Comparison of ENCODE assay signal across 1 cellular context in genomic region chr21:44521928-44522752, GRCh38.
TF ChIP-seq lines count a peak whose summit lies in the region.

No MANE protein-coding gene starts in this region.

TF ChIP-seq in WTC11, 78 proteins besides CTCF, POLR2A, EP300 and RAD21 (continued from another document):
- TF ChIP-seq, protein P1, sequence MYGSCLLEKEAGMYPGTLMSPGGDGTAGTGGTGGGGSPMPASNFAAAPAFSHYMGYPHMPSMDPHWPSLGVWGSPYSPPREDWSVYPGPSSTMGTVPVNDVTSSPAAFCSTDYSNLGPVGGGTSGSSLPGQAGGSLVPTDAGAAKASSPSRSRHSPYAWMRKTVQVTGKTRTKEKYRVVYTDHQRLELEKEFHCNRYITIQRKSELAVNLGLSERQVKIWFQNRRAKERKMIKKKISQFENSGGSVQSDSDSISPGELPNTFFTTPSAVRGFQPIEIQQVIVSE (CRISPR knock-in tag; IDR thresholded peaks at IDR 0.05; ENCODE audit: borderline replicate concordance): no peak
- TF ChIP-seq, protein P2, sequence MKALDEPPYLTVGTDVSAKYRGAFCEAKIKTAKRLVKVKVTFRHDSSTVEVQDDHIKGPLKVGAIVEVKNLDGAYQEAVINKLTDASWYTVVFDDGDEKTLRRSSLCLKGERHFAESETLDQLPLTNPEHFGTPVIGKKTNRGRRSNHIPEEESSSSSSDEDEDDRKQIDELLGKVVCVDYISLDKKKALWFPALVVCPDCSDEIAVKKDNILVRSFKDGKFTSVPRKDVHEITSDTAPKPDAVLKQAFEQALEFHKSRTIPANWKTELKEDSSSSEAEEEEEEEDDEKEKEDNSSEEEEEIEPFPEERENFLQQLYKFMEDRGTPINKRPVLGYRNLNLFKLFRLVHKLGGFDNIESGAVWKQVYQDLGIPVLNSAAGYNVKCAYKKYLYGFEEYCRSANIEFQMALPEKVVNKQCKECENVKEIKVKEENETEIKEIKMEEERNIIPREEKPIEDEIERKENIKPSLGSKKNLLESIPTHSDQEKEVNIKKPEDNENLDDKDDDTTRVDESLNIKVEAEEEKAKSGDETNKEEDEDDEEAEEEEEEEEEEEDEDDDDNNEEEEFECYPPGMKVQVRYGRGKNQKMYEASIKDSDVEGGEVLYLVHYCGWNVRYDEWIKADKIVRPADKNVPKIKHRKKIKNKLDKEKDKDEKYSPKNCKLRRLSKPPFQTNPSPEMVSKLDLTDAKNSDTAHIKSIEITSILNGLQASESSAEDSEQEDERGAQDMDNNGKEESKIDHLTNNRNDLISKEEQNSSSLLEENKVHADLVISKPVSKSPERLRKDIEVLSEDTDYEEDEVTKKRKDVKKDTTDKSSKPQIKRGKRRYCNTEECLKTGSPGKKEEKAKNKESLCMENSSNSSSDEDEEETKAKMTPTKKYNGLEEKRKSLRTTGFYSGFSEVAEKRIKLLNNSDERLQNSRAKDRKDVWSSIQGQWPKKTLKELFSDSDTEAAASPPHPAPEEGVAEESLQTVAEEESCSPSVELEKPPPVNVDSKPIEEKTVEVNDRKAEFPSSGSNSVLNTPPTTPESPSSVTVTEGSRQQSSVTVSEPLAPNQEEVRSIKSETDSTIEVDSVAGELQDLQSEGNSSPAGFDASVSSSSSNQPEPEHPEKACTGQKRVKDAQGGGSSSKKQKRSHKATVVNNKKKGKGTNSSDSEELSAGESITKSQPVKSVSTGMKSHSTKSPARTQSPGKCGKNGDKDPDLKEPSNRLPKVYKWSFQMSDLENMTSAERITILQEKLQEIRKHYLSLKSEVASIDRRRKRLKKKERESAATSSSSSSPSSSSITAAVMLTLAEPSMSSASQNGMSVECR (CRISPR knock-in tag; IDR thresholded peaks at IDR 0.05; ENCODE audit: borderline replicate concordance): no peak
- TF ChIP-seq FOXK1 (CRISPR knock-in tag; IDR thresholded peaks at IDR 0.05) (no peak), RELA (CRISPR knock-in tag; IDR thresholded peaks at IDR 0.05; ENCODE audit: borderline replicate concordance) (no peak), AR (CRISPR knock-in tag; IDR thresholded peaks at IDR 0.05) (no peak), JAZF1 (CRISPR knock-in tag; IDR thresholded peaks at IDR 0.05) (no peak), ZNF138 (CRISPR knock-in tag; conservative IDR thresholded peaks at IDR 0.05) (no peak), ETV6 (CRISPR knock-in tag; IDR thresholded peaks at IDR 0.05) (no peak), FOXP1 (CRISPR knock-in tag; IDR thresholded peaks at IDR 0.05; ENCODE audit: borderline replicate concordance) (no peak), MYBL2 (CRISPR knock-in tag; IDR thresholded peaks at IDR 0.05) (no peak), SP1 (CRISPR knock-in tag; conservative IDR thresholded peaks at IDR 0.05) (no peak), SMAD4 (CRISPR knock-in tag; IDR thresholded peaks at IDR 0.05) (no peak), GABPB1 (CRISPR knock-in tag; IDR thresholded peaks at IDR 0.05) (no peak)
- TF ChIP-seq, protein P3, sequence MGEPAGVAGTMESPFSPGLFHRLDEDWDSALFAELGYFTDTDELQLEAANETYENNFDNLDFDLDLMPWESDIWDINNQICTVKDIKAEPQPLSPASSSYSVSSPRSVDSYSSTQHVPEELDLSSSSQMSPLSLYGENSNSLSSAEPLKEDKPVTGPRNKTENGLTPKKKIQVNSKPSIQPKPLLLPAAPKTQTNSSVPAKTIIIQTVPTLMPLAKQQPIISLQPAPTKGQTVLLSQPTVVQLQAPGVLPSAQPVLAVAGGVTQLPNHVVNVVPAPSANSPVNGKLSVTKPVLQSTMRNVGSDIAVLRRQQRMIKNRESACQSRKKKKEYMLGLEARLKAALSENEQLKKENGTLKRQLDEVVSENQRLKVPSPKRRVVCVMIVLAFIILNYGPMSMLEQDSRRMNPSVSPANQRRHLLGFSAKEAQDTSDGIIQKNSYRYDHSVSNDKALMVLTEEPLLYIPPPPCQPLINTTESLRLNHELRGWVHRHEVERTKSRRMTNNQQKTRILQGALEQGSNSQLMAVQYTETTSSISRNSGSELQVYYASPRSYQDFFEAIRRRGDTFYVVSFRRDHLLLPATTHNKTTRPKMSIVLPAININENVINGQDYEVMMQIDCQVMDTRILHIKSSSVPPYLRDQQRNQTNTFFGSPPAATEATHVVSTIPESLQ (CRISPR knock-in tag; IDR thresholded peaks at IDR 0.05): no peak
- TF ChIP-seq, protein P4, sequence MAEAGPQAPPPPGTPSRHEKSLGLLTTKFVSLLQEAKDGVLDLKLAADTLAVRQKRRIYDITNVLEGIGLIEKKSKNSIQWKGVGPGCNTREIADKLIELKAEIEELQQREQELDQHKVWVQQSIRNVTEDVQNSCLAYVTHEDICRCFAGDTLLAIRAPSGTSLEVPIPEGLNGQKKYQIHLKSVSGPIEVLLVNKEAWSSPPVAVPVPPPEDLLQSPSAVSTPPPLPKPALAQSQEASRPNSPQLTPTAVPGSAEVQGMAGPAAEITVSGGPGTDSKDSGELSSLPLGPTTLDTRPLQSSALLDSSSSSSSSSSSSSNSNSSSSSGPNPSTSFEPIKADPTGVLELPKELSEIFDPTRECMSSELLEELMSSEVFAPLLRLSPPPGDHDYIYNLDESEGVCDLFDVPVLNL (CRISPR knock-in tag; IDR thresholded peaks at IDR 0.05; ENCODE audit: borderline replicate concordance, low read depth): no peak
